ENCODE assay signal across 10 cellular contexts in the genomic region with DNA sequence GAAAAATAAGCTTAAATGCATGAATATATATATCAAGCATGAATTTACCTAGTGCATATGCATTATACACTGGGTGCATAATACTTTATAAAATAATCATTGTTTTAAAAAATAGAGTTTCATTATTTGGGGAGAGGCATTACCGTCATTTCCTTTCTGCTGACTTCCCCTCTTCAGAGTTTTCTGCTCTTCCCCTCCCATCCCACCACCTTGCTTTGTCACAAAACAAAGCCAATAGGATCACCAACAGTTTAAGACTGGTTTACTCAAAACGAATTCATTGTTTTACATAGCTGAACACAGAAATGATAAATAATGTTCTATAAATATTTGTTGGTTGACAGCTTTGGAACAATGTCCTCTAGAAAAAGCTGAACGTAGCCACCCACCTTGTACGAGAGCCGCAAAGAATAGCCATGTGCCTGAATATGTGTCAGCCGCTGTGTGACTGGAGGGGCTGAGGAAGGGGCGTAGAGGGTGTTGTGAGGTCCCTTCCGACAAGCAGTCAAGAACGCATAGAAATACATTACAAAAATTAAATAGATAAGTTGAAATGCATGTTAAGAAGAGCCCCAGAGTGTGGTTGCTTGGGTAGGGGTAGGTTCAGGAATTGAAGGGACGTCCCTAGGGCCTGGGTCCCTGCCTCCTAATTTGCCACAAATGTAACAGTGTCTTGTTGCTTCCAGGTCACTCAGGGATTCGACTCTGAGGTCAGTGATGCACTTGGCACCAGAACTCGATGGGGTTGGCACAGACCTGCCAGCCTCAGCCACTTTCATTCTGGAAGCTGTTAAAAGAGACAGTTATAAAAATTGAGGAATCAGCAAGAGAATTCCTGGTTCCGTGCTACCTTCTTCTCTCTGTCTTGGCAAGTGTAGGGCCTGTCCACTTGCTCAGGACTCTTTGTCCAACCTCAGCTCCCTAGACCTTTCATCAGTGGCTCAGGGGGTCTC. TPM values are rescaled to one million over a fixed set of nuclear protein-coding genes. Genes with fewer than 3 reads are reported as not detected.
DNase-seq lines count a peak whose midpoint lies in the region; ATAC-seq and TF ChIP-seq lines count a peak whose summit lies in the region.
"Not testable (repeated sequence)": the region's sequence is repeated elsewhere in the genome, so short reads cannot be mapped to it uniquely, and the experiment has no call there.
"Had no signal": no experiment of that assay in that cellular context is flagged by ENCODE, and none has a peak within 500 bp of the region (broad histone marks: within the 10 kb centered on the region; RNA-seq: fewer than 3 reads in every experiment).

No MANE protein-coding gene starts in this region.

- H2AFZ ChIP-seq in H9 (ENCODE audit: low read length): not testable (repeated sequence)

- H2AK5ac ChIP-seq in H9 (ENCODE audit: insufficient read length, low read length): not testable (repeated sequence)

- H3K14ac ChIP-seq in H9 (ENCODE audit: insufficient read depth, low read length): not testable (repeated sequence)

- WGBS in H9 (ENCODE audit: extremely low coverage, insufficient read length, low lambda C conversion rate): no CpG with 5 or more reads among the region's 13 CpGs
- 72 to 80% (median 79%) methylated on average over 13 of the region's 13 CpGs for WGBS in stomach, 5 donors

- not testable (repeated sequence) for H4K8ac ChIP-seq in H9 (replicated peaks; ENCODE audit: insufficient read length, low read depth, low read length)

- DNase-seq in H9; Peyer's patch; activated CD8-positive, alpha-beta memory T cell treated with anti-CD3 and anti-CD28 coated beads, Interleukin-2, amount 10 ng/mL, durations not matched to agents 7 days and 5 days; left lung; stomach: not testable (repeated sequence)
- DNase-seq in ecto neural progenitor cell (ENCODE audit: low spot score) (peak; percentile 58), osteocyte (ENCODE audit: extremely low spot score, unreplicated experiment) (peak; percentile 83)

- CTCF ChIA-PET in activated CD8-positive, alpha-beta memory T cell treated with anti-CD3 and anti-CD28 coated beads, Interleukin-2, amount 10 ng/mL, durations not matched to agents 7 days and 5 days (lab: Charles Lee): interaction anchor here (1.0 to 1.9 kb wide), 5 partner anchors 8 to 297 kb away, joined by 3 to 7 read pairs (median 4); no protein-coding TSS in a partner anchor

- not testable (repeated sequence) for H3K4me3 Mint-ChIP-seq in H9; activated CD8-positive, alpha-beta memory T cell treated with anti-CD3 and anti-CD28 coated beads, Interleukin-2, amount 10 ng/mL, durations not matched to agents 7 days and 5 days; osteocyte (ENCODE audit: unreplicated experiment)

- not testable (repeated sequence) for H3K4me1 ChIP-seq in H9 (ENCODE audit: insufficient read depth, low read length)
- peaks cover 0 to 14% (median 13%) of the 10 kb centered on the region in 4 donors for H3K4me1 ChIP-seq in Peyer's patch
- H3K4me1 ChIP-seq in left lung: peaks cover 0 to 71% of the 10 kb centered on the region in 2 donors
- peaks cover 14 to 35% (median 25%) of the 10 kb centered on the region in 4 donors for H3K4me1 ChIP-seq in stomach

- H3K79me2 ChIP-seq in H9 (ENCODE audit: insufficient read depth, low read length): not testable (repeated sequence)

- not testable (repeated sequence) for H3K27me3 ChIP-seq in H9 (ENCODE audit: insufficient read depth, low read length); Peyer's patch
- H3K27me3 ChIP-seq in left lung (peaks cover 0 to 48% of the 10 kb centered on the region in 2 donors), stomach (peaks cover 0 to 29% (median 0%) of the 10 kb centered on the region in 3 donors)

- not testable (repeated sequence) for H3K79me1 ChIP-seq in H9 (ENCODE audit: insufficient read depth, low read depth, low read length, poor library complexity, severe bottlenecking)

- H3K23ac ChIP-seq in H9 (ENCODE audit: insufficient read length, low read depth, low read length): not testable (repeated sequence)

- H3K4me3 ChIP-seq in Peyer's patch, left lung, stomach: not testable (repeated sequence)

- not testable (repeated sequence) for H3K27ac ChIP-seq in H9 (ENCODE audit: insufficient read length, low read depth, low read length)
- H3K27ac ChIP-seq in Peyer's patch: peak overlapping the region; percentile 34 to 78 (median 66)
- peak overlapping the region; percentile 3 to 82 for H3K27ac ChIP-seq in left lung
- peak overlapping the region in 4 of 5 donors; percentile 53 to 63 (median 60) for H3K27ac ChIP-seq in stomach

- not testable (repeated sequence) for TF ChIP-seq EP300 in stomach (IDR thresholded peaks at IDR 0.05)

- H3K4ac ChIP-seq in H9 (ENCODE audit: low read depth, low read length): not testable (repeated sequence)

- H3K4me1 Mint-ChIP-seq in H9; osteocyte (ENCODE audit: unreplicated experiment): not testable (repeated sequence)
- H3K4me1 Mint-ChIP-seq in activated CD8-positive, alpha-beta memory T cell treated with anti-CD3 and anti-CD28 coated beads, Interleukin-2, amount 10 ng/mL, durations not matched to agents 7 days and 5 days: peaks cover 78% of the 10 kb centered on the region

- not testable (repeated sequence) for H2BK5ac ChIP-seq in H9 (ENCODE audit: insufficient read length, low read length)

- H3T11ph ChIP-seq in H9 (ENCODE audit: low read length): not testable (repeated sequence)

- not testable (repeated sequence) for ATAC-seq in activated CD8-positive, alpha-beta memory T cell treated with anti-CD3 and anti-CD28 coated beads, Interleukin-2, amount 10 ng/mL, durations not matched to agents 7 days and 5 days; left lung

- not testable (repeated sequence) for H4K20me1 ChIP-seq in H9 (ENCODE audit: control insufficient read depth, insufficient read depth, insufficient read length)

- H3K56ac ChIP-seq in H9 (ENCODE audit: insufficient read length, low read depth, low read length): not testable (repeated sequence)

- H3K27ac Mint-ChIP-seq in H9: peak overlapping the region in 2 of 3 experiments; percentile 11 to 24; a peak in 2 of 7 replicates
- peak overlapping the region; percentile 93 for H3K27ac Mint-ChIP-seq in activated CD8-positive, alpha-beta memory T cell treated with anti-CD3 and anti-CD28 coated beads, Interleukin-2, amount 10 ng/mL, durations not matched to agents 7 days and 5 days
- H3K27ac Mint-ChIP-seq in osteocyte (ENCODE audit: unreplicated experiment): not testable (repeated sequence)

- H4K5ac ChIP-seq in H9 (ENCODE audit: insufficient read length, low read depth, low read length): not testable (repeated sequence)

- not testable (repeated sequence) for H3K36me3 ChIP-seq in Peyer's patch, left lung, stomach

- not testable (repeated sequence) for H3K4me2 ChIP-seq in H9 (ENCODE audit: insufficient read depth, insufficient read length, low read length)

- H3K9me3 ChIP-seq in H9 (ENCODE audit: control insufficient read depth, low read depth, low read length); Peyer's patch; left lung; stomach: not testable (repeated sequence)

- H4K91ac ChIP-seq in H9 (ENCODE audit: insufficient read length, low read depth, low read length): not testable (repeated sequence)

- not testable (repeated sequence) for H2BK12ac ChIP-seq in H9 (ENCODE audit: insufficient read length, low read depth, low read length)

- TF ChIP-seq POLR2A in Peyer's patch (IDR thresholded peaks at IDR 0.05); stomach (IDR thresholded peaks at IDR 0.05): not testable (repeated sequence)

- TF ChIP-seq CTCF in H9 (conservative IDR thresholded peaks at IDR 0.05); Peyer's patch (IDR thresholded peaks at IDR 0.05); left lung (IDR thresholded peaks at IDR 0.05); osteocyte (IDR thresholded peaks at IDR 0.05); stomach (IDR thresholded peaks at IDR 0.05): not testable (repeated sequence)

- not testable (repeated sequence) for H3K36me3 Mint-ChIP-seq in H9 (ENCODE audit: insufficient read depth in 1 of 3, low read depth in 3 of 3); activated CD8-positive, alpha-beta memory T cell treated with anti-CD3 and anti-CD28 coated beads, Interleukin-2, amount 10 ng/mL, durations not matched to agents 7 days and 5 days; osteocyte (ENCODE audit: unreplicated experiment)

- intact Hi-C loops in left lung (cut with DNase I); stomach (cut with DNase I; ENCODE audit: low total_unique reads): not testable (repeated sequence)

- not testable (repeated sequence) for H2BK20ac ChIP-seq in H9 (ENCODE audit: low read depth, low read length, poor library complexity, severe bottlenecking)

- peaks cover 15% of the 10 kb centered on the region for H3K23me2 ChIP-seq in H9 (ENCODE audit: insufficient read length, low read depth, low read length, poor library complexity, severe bottlenecking)

- H2BK15ac ChIP-seq in H9 (ENCODE audit: low read depth, low read length): not testable (repeated sequence)

- not testable (repeated sequence) for H3K9me3 Mint-ChIP-seq in H9; activated CD8-positive, alpha-beta memory T cell treated with anti-CD3 and anti-CD28 coated beads, Interleukin-2, amount 10 ng/mL, durations not matched to agents 7 days and 5 days (ENCODE audit: low read depth); osteocyte (ENCODE audit: unreplicated experiment)

- H3K9ac ChIP-seq in H9 (ENCODE audit: extremely low read depth, insufficient read length, low read length): not testable (repeated sequence)

- H3K18ac ChIP-seq in H9 (ENCODE audit: insufficient read length, low read depth, low read length): not testable (repeated sequence)

- H3K27me3 Mint-ChIP-seq in H9 (ENCODE audit: low read depth) (peaks cover 26% of the 10 kb centered on the region), osteocyte (ENCODE audit: unreplicated experiment) (peaks cover 57% of the 10 kb centered on the region)
- H3K27me3 Mint-ChIP-seq in activated CD8-positive, alpha-beta memory T cell treated with anti-CD3 and anti-CD28 coated beads, Interleukin-2, amount 10 ng/mL, durations not matched to agents 7 days and 5 days: not testable (repeated sequence)

- not testable (repeated sequence) for H2BK120ac ChIP-seq in H9 (ENCODE audit: low read depth, low read length, poor library complexity, severe bottlenecking)

RNA-seq across cellular contexts. Expression of gene CCL3L1, which starts 9.5 kb away (rescaled TPM):
- total RNA-seq in H9 (2021) (0.29 TPM in 1 of 2 replicates, not detected in the other), Peyer's patch (1 to 10 TPM in 1 of 4 donors, not detected in 3; 3.3 TPM), left lung (10 to 100 TPM in 1 of 2 donors, under 1 TPM in 1; 0.38 to 11.7 TPM), osteocyte (not detected in 2 replicates), stomach (10 to 100 TPM in 1 of 5 donors, not detected in 4; 34.4 TPM)
- total RNA-seq in activated CD8-positive, alpha-beta memory T cell treated with anti-CD3 and anti-CD28 coated beads, Interleukin-2, amount 10 ng/mL, durations not matched to agents 7 days and 5 days: 10 to 100 TPM; 10.5 to 35.6 TPM
- polyA plus RNA-seq in stomach: 1 to 10 TPM in 2 of 3 donors, under 1 TPM in 1; 0.30 to 2.7 (median 1.2) TPM
- total RNA-seq: GM23248, PC-9 had no signal
- polyA plus RNA-seq: BJ, GM23248 had no signal

RNA-seq across cellular contexts. Expression of gene TBC1D3B, which starts 10.7 kb away (rescaled TPM):
- total RNA-seq in H9 (2021) (5.5 and 8.8 TPM in 2 replicates), Peyer's patch (10 to 100 TPM in 2 of 4 donors, 1 to 10 TPM in 2; 3.4 to 69.3 (median 11.7) TPM), left lung (1 to 10 TPM; 6.7 to 8.8 TPM), osteocyte (11.7 and 12.6 TPM in 2 replicates), stomach (1 to 10 TPM in 2 of 5 donors, not detected in 3; 1.5 to 1.7 TPM)
- 1 to 10 TPM; 5.8 to 9.9 TPM for total RNA-seq in activated CD8-positive, alpha-beta memory T cell treated with anti-CD3 and anti-CD28 coated beads, Interleukin-2, amount 10 ng/mL, durations not matched to agents 7 days and 5 days
- polyA plus RNA-seq in stomach: 1 to 10 TPM in 1 of 3 donors, under 1 TPM in 1, not detected in 1; 0.81 to 4.6 TPM
- total RNA-seq: GM23248 had no signal

RNA-seq across cellular contexts. Expression of gene CCL4L2, which starts 23.8 kb away (rescaled TPM):
- total RNA-seq in H9 (2021) (not detected in 2 replicates), Peyer's patch (10 to 100 TPM in 1 of 4 donors, 1 to 10 TPM in 1, not detected in 2; 1.3 to 24.8 TPM), left lung (10 to 100 TPM in 1 of 2 donors, 1 to 10 TPM in 1; 1.9 to 37.6 TPM), osteocyte (not detected in 2 replicates), stomach (under 1 TPM in 1 of 5 donors, not detected in 4; 0.73 TPM)
- total RNA-seq in activated CD8-positive, alpha-beta memory T cell treated with anti-CD3 and anti-CD28 coated beads, Interleukin-2, amount 10 ng/mL, durations not matched to agents 7 days and 5 days: 10 to 100 TPM; 22.8 to 56.5 TPM
- polyA plus RNA-seq in stomach: 1 to 10 TPM in 2 of 3 donors, under 1 TPM in 1; 0.25 to 4.3 (median 3.5) TPM
- total RNA-seq: GM23248, PC-9 had no signal
- polyA plus RNA-seq: BJ had no signal
